ENCODE assay signal across 9 cellular contexts in genomic region chr20:47489448-47489872, GRCh38. TPM values are rescaled to one million over a fixed set of nuclear protein-coding genes. Genes with fewer than 3 reads are reported as not detected.
DNase-seq lines count a peak whose midpoint lies in the region; ATAC-seq and TF ChIP-seq lines count a peak whose summit lies in the region.
"Had no signal": no experiment of that assay in that cellular context is flagged by ENCODE, and none has a peak within 500 bp of the region (broad histone marks: within the 10 kb centered on the region; RNA-seq: fewer than 3 reads in every experiment).

No MANE protein-coding gene starts in this region.

- ATAC-seq in natural killer cell (peak; percentile 2 to 28 (median 27)), HG02763 (IDR thresholded peaks at IDR 0.05; ENCODE audit: unreplicated experiment) (no peak), GM19324 (IDR thresholded peaks at IDR 0.05; ENCODE audit: low FRiP score, unreplicated experiment) (no peak), GM21737 (IDR thresholded peaks at IDR 0.05; ENCODE audit: unreplicated experiment) (no peak)

- no peaks in the 10 kb centered on the region for H3K27me3 ChIP-seq in WERI-Rb-1 (ENCODE audit: insufficient read depth, low read depth, severe bottlenecking)

- DNase-seq in GDM1 (lab: John Stamatoyannopoulos, UW), result peak; percentile 58
- DNase-seq in OCI-M1 (lab: John Stamatoyannopoulos, UW), result peak; percentile 70
- DNase-seq in activated T-helper 2 cell treated with anti-CD3 and anti-CD28 coated beads, Interferon-gamma antibody, Interleukin-2, Interleukin-4, amounts not matched to agents 10 μg/mL and 5 μg/mL and 100 μg/mL, durations not matched to agents 14 hours and 24 hours and 36 hours (ENCODE audit: low spot score), result peak; percentile 57
- DNase-seq in natural killer cell, result peak; percentile 31
- no peak for DNase-seq in WERI-Rb-1
- DNase-seq: NCI-H187 had no signal

- H3K4me3 ChIP-seq in WERI-Rb-1 (ENCODE audit: low read depth, low read length), result no peak overlapping the region

- no peaks in the 10 kb centered on the region for H3K27me3 Mint-ChIP-seq in activated T-helper 2 cell treated with anti-CD3 and anti-CD28 coated beads, Interferon-gamma antibody, Interleukin-2, Interleukin-4, amounts not matched to agents 10 μg/mL and 5 μg/mL and 100 μg/mL, durations not matched to agents 14 hours and 24 hours and 36 hours (ENCODE audit: low read depth)
- no peaks in the 10 kb centered on the region for H3K27me3 Mint-ChIP-seq in natural killer cell (ENCODE audit: low read depth in 2 of 2)

- H3K36me3 ChIP-seq in WERI-Rb-1, result no peaks in the 10 kb centered on the region

- H3K9me3 Mint-ChIP-seq in activated T-helper 2 cell treated with anti-CD3 and anti-CD28 coated beads, Interferon-gamma antibody, Interleukin-2, Interleukin-4, amounts not matched to agents 10 μg/mL and 5 μg/mL and 100 μg/mL, durations not matched to agents 14 hours and 24 hours and 36 hours, result no peaks in the 10 kb centered on the region
- no peaks in the 10 kb centered on the region for H3K9me3 Mint-ChIP-seq in natural killer cell

- intact Hi-C loops in activated T-helper 2 cell treated with anti-CD3 and anti-CD28 coated beads, Interferon-gamma antibody, Interleukin-2, Interleukin-4, amounts not matched to agents 10 μg/mL and 5 μg/mL and 100 μg/mL, durations not matched to agents 14 hours and 24 hours and 36 hours (cut with micrococcal nuclease), result loop anchor here (5.0 kb wide), 2 partner anchors 72 to 132 kb away; partner anchors contain the start of gene ZMYND8
- intact Hi-C loops in natural killer cell (cut with micrococcal nuclease), result no loop called here

- H3K9me3 ChIP-seq in WERI-Rb-1 (ENCODE audit: severe bottlenecking), result no peaks in the 10 kb centered on the region

- TF ChIP-seq CTCF in natural killer cell (IDR thresholded peaks at IDR 0.05) (no peak), WERI-Rb-1 (IDR thresholded peaks at IDR 0.05; ENCODE audit: low read depth, low read length) (no peak)

- H3K36me3 Mint-ChIP-seq in activated T-helper 2 cell treated with anti-CD3 and anti-CD28 coated beads, Interferon-gamma antibody, Interleukin-2, Interleukin-4, amounts not matched to agents 10 μg/mL and 5 μg/mL and 100 μg/mL, durations not matched to agents 14 hours and 24 hours and 36 hours (ENCODE audit: low read depth), result no peaks in the 10 kb centered on the region
- no peaks in the 10 kb centered on the region for H3K36me3 Mint-ChIP-seq in natural killer cell

- H3K27ac ChIP-seq in WERI-Rb-1, result no peak overlapping the region

- H3K27ac Mint-ChIP-seq in activated T-helper 2 cell treated with anti-CD3 and anti-CD28 coated beads, Interferon-gamma antibody, Interleukin-2, Interleukin-4, amounts not matched to agents 10 μg/mL and 5 μg/mL and 100 μg/mL, durations not matched to agents 14 hours and 24 hours and 36 hours, result peak overlapping the region; percentile 99
- H3K27ac Mint-ChIP-seq in natural killer cell, result peak overlapping the region; percentile 95 to 99

- no peak overlapping the region for H3K4me3 Mint-ChIP-seq in activated T-helper 2 cell treated with anti-CD3 and anti-CD28 coated beads, Interferon-gamma antibody, Interleukin-2, Interleukin-4, amounts not matched to agents 10 μg/mL and 5 μg/mL and 100 μg/mL, durations not matched to agents 14 hours and 24 hours and 36 hours (ENCODE audit: low read depth)
- peak overlapping the region; percentile 61 for H3K4me3 Mint-ChIP-seq in natural killer cell

- peaks cover 60% of the 10 kb centered on the region for H3K4me1 Mint-ChIP-seq in activated T-helper 2 cell treated with anti-CD3 and anti-CD28 coated beads, Interferon-gamma antibody, Interleukin-2, Interleukin-4, amounts not matched to agents 10 μg/mL and 5 μg/mL and 100 μg/mL, durations not matched to agents 14 hours and 24 hours and 36 hours (ENCODE audit: low read depth)
- peaks cover 31 to 36% of the 10 kb centered on the region in 2 donors for H3K4me1 Mint-ChIP-seq in natural killer cell

RNA-seq across cellular contexts. Expression of gene NCOA3, which starts 12.2 kb away (rescaled TPM):
- 119 and 126 TPM in 2 replicates for total RNA-seq in activated T-helper 2 cell treated with anti-CD3 and anti-CD28 coated beads, Interferon-gamma antibody, Interleukin-2, Interleukin-4, amounts not matched to agents 10 μg/mL and 5 μg/mL and 100 μg/mL, durations not matched to agents 14 hours and 24 hours and 36 hours
- 10 to 100 TPM; 44.3 to 63.3 (median 57.8) TPM for total RNA-seq in natural killer cell

Comparison
In these comparisons a context has a peak if more than half of its experiments do, and no peak if none do; other contexts are left out.
1. ATAC-seq: peak in natural killer cell (3 of 3); none in HG02763 (single experiment), GM19324 (single experiment) and GM21737 (single experiment).